In the genomic region with DNA sequence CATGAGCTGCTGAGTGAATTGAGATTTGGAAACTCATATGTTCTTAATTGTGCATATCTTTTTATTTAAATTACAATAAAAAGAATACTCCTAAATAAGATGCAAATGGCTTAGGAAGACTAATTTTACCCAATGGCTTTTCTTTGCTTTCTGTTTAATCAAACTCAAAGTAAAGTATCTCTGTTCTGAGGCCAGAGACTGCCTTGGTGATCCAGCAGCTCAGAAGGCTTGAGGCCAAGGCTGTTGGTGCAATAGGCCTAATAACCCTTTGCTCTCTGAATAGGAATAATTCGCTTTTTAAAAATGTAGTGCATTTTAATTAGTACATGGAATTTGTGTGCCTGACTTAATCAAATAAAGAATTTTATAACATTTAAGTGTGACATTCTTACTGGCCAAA, we compare ENCODE assay signal across 24 cellular contexts.
"Had no signal": no experiment of that assay in that cellular context is flagged by ENCODE, and none has a peak within 500 bp of the region (broad histone marks: within the 10 kb centered on the region; RNA-seq: fewer than 3 reads in every experiment).

No MANE protein-coding gene starts in this region.

- H3K36me3 ChIP-seq: left lung, ovary, right atrium auricular region, right lobe of liver, transverse colon, upper lobe of left lung, vagina had no signal

- DNase-seq: hippocampal formation; kidney glomerular epithelial cell; left cardiac atrium; left lung; midbrain; mucosa of descending colon; naive thymus-derived CD4-positive, alpha-beta T cell; ovary; stimulated activated CD4-positive, alpha-beta T cell treated with anti-CD3 and anti-CD28 coated beads, Interleukin-1b, Interleukin-23, amount 100 ng/mL, for 48 hours; stimulated activated CD4-positive, alpha-beta T cell treated with anti-CD3 and anti-CD28 coated beads, Interleukin-2, amount 100 ng/mL, for 48 hours; stimulated activated CD4-positive, alpha-beta T cell treated with anti-CD3 and anti-CD28 coated beads, Interleukin-4, amount 100 ng/mL, for 4 hours; stimulated activated CD8-positive, alpha-beta memory T cell treated with anti-CD3 and anti-CD28 coated beads, Interleukin-4, amount 100 ng/mL, for 48 hours; stimulated activated naive CD4-positive, alpha-beta T cell treated with Interleukin-2 at 50 U/mL for 16 hours; stimulated activated naive CD8-positive, alpha-beta T cell treated with anti-CD3 and anti-CD28 coated beads, Interleukin-15, amount 100 ng/mL, for 72 hours; substantia nigra; transverse colon; upper lobe of left lung had no signal

- ATAC-seq: left cardiac atrium; left lung; mucosa of descending colon; naive thymus-derived CD4-positive, alpha-beta T cell; natural killer cell treated with Interleukin-12 subunit alpha and Interleukin-12 subunit beta and Interleukin-15 and Interleukin-18, amount 100 ng/mL, for 72 hours; stimulated activated memory B cell treated with anti-CD40 and anti-IgM and Interleukin-4, amounts not matched to agents 10 μg/mL and 1 μg/mL and 100 μg/mL, for 72 hours; stimulated activated naive CD8-positive, alpha-beta T cell treated with anti-CD3 and anti-CD28 coated beads, Interleukin-15, amount 100 ng/mL, for 72 hours had no signal

- H3K9me3 ChIP-seq: left lung, mucosa of descending colon, ovary, right atrium auricular region, right lobe of liver, transverse colon, upper lobe of left lung, vagina had no signal

- H3K4me3 ChIP-seq: left lung, lung, mucosa of descending colon, ovary, right atrium auricular region, right lobe of liver, smooth muscle cell, transverse colon, upper lobe of left lung, vagina had no signal

- H3K27me3 ChIP-seq: left lung, ovary, right atrium auricular region, right lobe of liver, transverse colon, upper lobe of left lung, vagina had no signal

- H3K4me2 ChIP-seq: smooth muscle cell had no signal

- H3K4me1 ChIP-seq: right atrium auricular region, transverse colon, upper lobe of left lung had no signal

- H3K27ac ChIP-seq: left lung, ovary, right atrium auricular region, right lobe of liver, transverse colon, upper lobe of left lung, vagina had no signal
